28 cellular contexts compared by ENCODE assay signal in genomic region chr9:130428096-130428665, GRCh38. TPM values are rescaled to one million over a fixed set of nuclear protein-coding genes. Genes with fewer than 3 reads are reported as not detected.
"Had no signal": no experiment of that assay in that cellular context is flagged by ENCODE, and none has a peak within 500 bp of the region (broad histone marks: within the 10 kb centered on the region; RNA-seq: fewer than 3 reads in every experiment).

No MANE protein-coding gene starts in this region.

- H3K4me1 ChIP-seq: psoas muscle had no signal

- ATAC-seq: left colon; naive thymus-derived CD4-positive, alpha-beta T cell; psoas muscle; sciatic nerve; stimulated activated effector memory CD8-positive, alpha-beta T cell treated with anti-CD3 and anti-CD28 coated beads, Interleukin-12 subunit alpha, Interleukin-12 subunit beta, amount 100 ng/mL, for 72 hours; stimulated activated naive CD8-positive, alpha-beta T cell treated with anti-CD3 and anti-CD28 coated beads, Interleukin-15, Interleukin-2, amounts not matched to agents 100 U/mL and 50 U/mL, for 24 hours had no signal

- H3K36me3 ChIP-seq: esophagus squamous epithelium, ovary, thoracic aorta, tibial nerve, upper lobe of left lung had no signal

- H3K27ac ChIP-seq: coronary artery, esophagus squamous epithelium, ovary, psoas muscle, thoracic aorta, tibial nerve had no signal

- DNase-seq: dermis blood vessel endothelial cell; effector memory CD4-positive, alpha-beta T cell; erythroblast; esophagus squamous epithelium; foreskin melanocyte; glutamatergic neuron; heart right ventricle; hippocampal formation; left colon; mesendoderm; midbrain; naive thymus-derived CD4-positive, alpha-beta T cell; occipital lobe; ovary; posterior cingulate gyrus; psoas muscle; stimulated activated CD4-positive, alpha-beta T cell treated with anti-CD3 and anti-CD28 coated beads, Interleukin-2, amount 100 ng/mL, for 24 hours; stimulated activated CD4-positive, alpha-beta T cell treated with anti-CD3 and anti-CD28 coated beads, Interleukin-4, amount 100 ng/mL, for 24 hours; stimulated activated naive CD8-positive, alpha-beta T cell treated with anti-CD3 and anti-CD28 coated beads, Interleukin-15, Interleukin-2, amounts not matched to agents 100 U/mL and 50 U/mL, for 24 hours; upper lobe of left lung had no signal

- H3K27me3 ChIP-seq: ovary had no signal

- FAIRE-seq: endometrium, islet of Langerhans, urothelium cell line had no signal

- H3K4me3 ChIP-seq: coronary artery, esophagus squamous epithelium, heart right ventricle, ovary, psoas muscle, thoracic aorta, tibial nerve, upper lobe of left lung had no signal

- H3K9me3 ChIP-seq: heart right ventricle, ovary, psoas muscle, thoracic aorta had no signal

RNA-seq across cellular contexts. Expression of gene ASS1, which starts 16.6 kb away (rescaled TPM):
- polyA plus RNA-seq: naive thymus-derived CD4-positive, alpha-beta T cell had no signal
